In the genomic region with DNA sequence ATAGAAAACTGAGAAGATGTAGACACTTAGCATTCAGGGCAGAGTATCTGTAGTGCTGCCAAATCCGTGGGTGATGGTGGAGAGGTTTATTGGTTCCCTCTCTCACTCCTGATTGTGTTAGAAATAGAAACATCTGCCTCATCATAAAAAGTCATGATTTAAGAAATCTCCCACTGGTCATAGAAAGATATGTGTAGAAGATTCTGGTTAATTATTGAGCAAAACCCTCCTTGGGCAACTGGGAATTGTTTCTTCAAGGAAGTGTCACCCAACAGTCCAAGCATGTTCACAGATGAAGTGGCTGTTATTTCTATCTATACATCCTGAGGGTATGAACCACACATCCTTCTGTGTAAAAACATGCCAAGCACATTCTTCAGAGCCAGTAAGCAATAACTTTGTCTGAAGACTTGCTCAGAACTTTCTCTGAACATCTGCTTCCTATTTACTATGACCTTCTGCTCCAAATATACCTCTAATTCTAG, we compare ENCODE assay signal across 21 cellular contexts. TPM values are rescaled to one million over a fixed set of nuclear protein-coding genes. Genes with fewer than 3 reads are reported as not detected.
DNase-seq lines count a peak whose midpoint lies in the region; ATAC-seq, FAIRE-seq and TF ChIP-seq lines count a peak whose summit lies in the region.
"Had no signal": no experiment of that assay in that cellular context is flagged by ENCODE, and none has a peak within 500 bp of the region (broad histone marks: within the 10 kb centered on the region; RNA-seq: fewer than 3 reads in every experiment).

No MANE protein-coding gene starts in this region.

- no peak for TF ChIP-seq CTCF in endothelial cell of umbilical vein (IDR thresholded peaks at IDR 0.05; ENCODE audit: extremely low read depth in 1 of 2, insufficient read depth in 1 of 2, low read depth in 1 of 2, low read length in 2 of 2)
- no peak for TF ChIP-seq CTCF in nephron progenitor cell (IDR thresholded peaks at IDR 0.05)

- no peaks in the 10 kb centered on the region for H3K79me2 ChIP-seq in endothelial cell of umbilical vein (ENCODE audit: control insufficient read depth, insufficient read depth, low read length)

- peaks cover 49% of the 10 kb centered on the region for H3K4me1 ChIP-seq in SJSA1 (replicated peaks)
- peaks cover 5% of the 10 kb centered on the region for H3K4me1 ChIP-seq in endothelial cell of umbilical vein (ENCODE audit: control insufficient read depth, extremely low read depth, insufficient read depth, low read length)
- H3K4me1 ChIP-seq: prostate gland, uterus had no signal

- ATAC-seq in HG03571 (IDR thresholded peaks at IDR 0.05; ENCODE audit: unreplicated experiment) (no peak), GM21825 (IDR thresholded peaks at IDR 0.05; ENCODE audit: unreplicated experiment) (no peak)
- ATAC-seq in activated CD4-positive, CD25-positive, alpha-beta regulatory T cell treated with anti-CD3 and anti-CD28 coated beads, Interleukin-2, amount 50 U/mL, for 24 hours: no peak
- ATAC-seq: T-cell had no signal

- no peaks in the 10 kb centered on the region for H4K20me1 ChIP-seq in endothelial cell of umbilical vein (replicated peaks; ENCODE audit: control insufficient read depth, extremely low read depth, insufficient read depth, low read length)

- H3K36me3 ChIP-seq in SJSA1: peaks cover 20% of the 10 kb centered on the region
- peaks cover 3% of the 10 kb centered on the region in 2 experiments for H3K36me3 ChIP-seq in endothelial cell of umbilical vein (ENCODE audit: control insufficient read depth in 2 of 2, extremely low read depth in 1 of 2, insufficient read depth in 2 of 2, low read length in 2 of 2)
- H3K36me3 ChIP-seq: prostate gland, uterus had no signal

- no peaks in the 10 kb centered on the region for H3K27me3 ChIP-seq in SJSA1 (replicated peaks)
- H3K27me3 ChIP-seq in endothelial cell of umbilical vein (ENCODE audit: control insufficient read depth in 2 of 2, insufficient read depth in 2 of 2, low read length in 2 of 2): no peaks in the 10 kb centered on the region
- H3K27me3 ChIP-seq: uterus had no signal

- H3K4me1 Mint-ChIP-seq in nephron progenitor cell: no peaks in the 10 kb centered on the region

- intact Hi-C loops in endothelial cell of umbilical vein (cut with micrococcal nuclease): no loop called here

- no peak for TF ChIP-seq POLR2A in endothelial cell of umbilical vein (IDR thresholded peaks at IDR 0.05; ENCODE audit: low read depth, low read length)

- H2AFZ ChIP-seq in endothelial cell of umbilical vein (ENCODE audit: low read depth, low read length): no peak overlapping the region

- CTCF ChIA-PET in endothelial cell of umbilical vein (lab: Charles Lee): interaction anchor here (0.7 to 2.0 kb wide), 2 partner anchors 27 to 35 kb away, joined by 3 to 5 read pairs; no protein-coding TSS in a partner anchor

- peaks cover 42% of the 10 kb centered on the region for H3K36me3 Mint-ChIP-seq in nephron progenitor cell (ENCODE audit: low read depth)
- H3K36me3 Mint-ChIP-seq: T-cell had no signal

- POLR2A ChIA-PET in endothelial cell of umbilical vein (lab: Charles Lee): no interaction called here

- FAIRE-seq in endothelial cell of umbilical vein (lab: Jason Lieb, UNC): peak; percentile 53
- FAIRE-seq: H54, small intestine had no signal

- no TSS peak for BruUV-seq in endothelial cell of umbilical vein (replicated peaks; lab: Mats Ljungman, UMichigan)

- H3K27ac Mint-ChIP-seq in nephron progenitor cell: peak overlapping the region; percentile 30
- H3K27ac Mint-ChIP-seq: T-cell had no signal

- dilution Hi-C loops in endothelial cell of umbilical vein (cut with MboI; ENCODE audit: extremely low pct_ligation_motif_present, low sequenced_read_pairs): no loop called here

- H3K9ac ChIP-seq in endothelial cell of umbilical vein (replicated peaks; ENCODE audit: extremely low read depth, insufficient read depth, low read length): no peak overlapping the region

- no peak overlapping the region for H3K4me2 ChIP-seq in endothelial cell of umbilical vein (ENCODE audit: insufficient read depth, low read length)

- no peak overlapping the region for H3K4me3 ChIP-seq in SJSA1
- no peak overlapping the region for H3K4me3 ChIP-seq in endothelial cell of umbilical vein (replicated peaks in 1 of 3; ENCODE audit: insufficient read depth in 1 of 3, low read depth in 1 of 3, low read length in 3 of 3)
- H3K4me3 ChIP-seq: prostate gland, uterus had no signal

- peaks cover 2% of the 10 kb centered on the region for H3K27me3 Mint-ChIP-seq in nephron progenitor cell (ENCODE audit: low read depth, poor library complexity)
- H3K27me3 Mint-ChIP-seq: T-cell had no signal

- H3K4me3 Mint-ChIP-seq in nephron progenitor cell: no peak overlapping the region
- H3K4me3 Mint-ChIP-seq: neural crest cell, T-cell had no signal

- 0 out of 2 replicates have a peak, but pooled peaks cover 3% of the 10 kb centered on the region for H3K9me3 ChIP-seq in SJSA1 (replicated peaks)
- no peaks in the 10 kb centered on the region for H3K9me3 ChIP-seq in endothelial cell of umbilical vein (replicated peaks; ENCODE audit: control insufficient read depth, insufficient read depth, low read length)
- H3K9me3 ChIP-seq: prostate gland, uterus had no signal

- H3K9me3 Mint-ChIP-seq in nephron progenitor cell: no peaks in the 10 kb centered on the region
- H3K9me3 Mint-ChIP-seq: neural crest cell, T-cell had no signal

- peak; percentile 28 for DNase-seq in AG20443 (ENCODE audit: low spot score)
- peak in 1 of 2 experiments; percentile 43 for DNase-seq in SJSA1 (ENCODE audit: low read depth in 1 of 2, low spot score in 2 of 2)
- peak; percentile 78 for DNase-seq in endothelial cell of umbilical vein (ENCODE audit: low read depth, low spot score)
- no peak for DNase-seq in nephron progenitor cell
- DNase-seq in activated CD8-positive, alpha-beta memory T cell treated with anti-CD3 and anti-CD28 coated beads, Interleukin-2, amount 50 U/mL, for 4 hours: no peak
- DNase-seq: activated CD4-positive, alpha-beta T cell treated with anti-CD3 and anti-CD28 coated beads, Interleukin-2, amount 50 U/mL, for 48 hours; activated naive CD4-positive, alpha-beta T cell treated with anti-CD3 and anti-CD28 coated beads, Interleukin-2, amount 50 U/mL, for 16 hours; activated T-cell treated with anti-CD3 and anti-CD28 coated beads, Interleukin-2, amount 50 U/mL, for 1 hour; midbrain; NCI-H1417 treated with DMSO at 0.1 percent for 48 hours; NCI-H526; small intestine; stimulated activated CD4-positive, alpha-beta T cell treated with anti-CD3 and anti-CD28 coated beads, Interleukin-4, amount 100 ng/mL, for 4 hours; T-cell; uterus had no signal

- H3K9me1 ChIP-seq in endothelial cell of umbilical vein (replicated peaks; ENCODE audit: control insufficient read depth, extremely low read depth, insufficient read depth, low read length): no peaks in the 10 kb centered on the region

- H3K27ac ChIP-seq in SJSA1 (peak overlapping the region; percentile 44), endothelial cell of umbilical vein (ENCODE audit: insufficient read depth, low read depth, low read length) (no peak overlapping the region)
- H3K27ac ChIP-seq: prostate gland, uterus had no signal

TF ChIP-seq in endothelial cell of umbilical vein, 7 proteins besides CTCF, POLR2A, EP300 and RAD21:
- TF ChIP-seq, protein P1, sequence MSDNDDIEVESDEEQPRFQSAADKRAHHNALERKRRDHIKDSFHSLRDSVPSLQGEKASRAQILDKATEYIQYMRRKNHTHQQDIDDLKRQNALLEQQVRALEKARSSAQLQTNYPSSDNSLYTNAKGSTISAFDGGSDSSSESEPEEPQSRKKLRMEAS (IDR thresholded peaks at IDR 0.05; ENCODE audit: insufficient read depth, insufficient read length): no peak
- no peak for TF ChIP-seq MYC (IDR thresholded peaks at IDR 0.05; ENCODE audit: low read depth, low read length)
TF ChIP-seq in endothelial cell of umbilical vein: peak in this region for 0.

RNA-seq across cellular contexts. Expression of a gene that starts 33.6 kb away (rescaled TPM):
- total RNA-seq in SJSA1 (2014; rRNA removed; shearing (Covaris generic)): 0.16 TPM in 1 of 2 replicates, not detected in the other
- total RNA-seq in endothelial cell of umbilical vein: 8.7 and 11.3 TPM in 2 replicates
- polyA plus RNA-seq in endothelial cell of umbilical vein: 18.2 and 30.8 TPM in 2 replicates
- 5.4 and 5.9 TPM in 2 replicates for polyA plus RNA-seq in endothelial cell of umbilical vein (2011; cell fraction: cytosol; rRNA removed)
- 7.2 and 9.4 TPM in 2 replicates for polyA plus RNA-seq in endothelial cell of umbilical vein (2011; cell fraction: nucleus; rRNA removed)
- 3.2 and 3.9 TPM in 2 replicates for polyA plus RNA-seq in endothelial cell of umbilical vein (2012)
- polyA minus RNA-seq in endothelial cell of umbilical vein: 19.1 and 26.3 TPM in 2 replicates
- polyA minus RNA-seq in endothelial cell of umbilical vein (2011; cell fraction: cytosol; rRNA and poly(A)+ RNA removed): not detected
- 5.0 and 5.2 TPM in 2 replicates for polyA minus RNA-seq in endothelial cell of umbilical vein (2011; cell fraction: nucleus; rRNA and poly(A)+ RNA removed)
- total RNA-seq: neural crest cell, uterus had no signal

Comparison
In these comparisons a context has a peak if more than half of its experiments do, and no peak if none do; other contexts are left out.
1. DNase-seq: peak in AG20443 (single experiment) and endothelial cell of umbilical vein (single experiment); none in nephron progenitor cell (single experiment) and activated CD8-positive, alpha-beta memory T cell treated with anti-CD3 and anti-CD28 coated beads, Interleukin-2, amount 50 U/mL, for 4 hours (single experiment).